1 cellular context compared by ENCODE assay signal in genomic region chr2:17309741-17310339, GRCh38.
TF ChIP-seq lines count a peak whose summit lies in the region.

No MANE protein-coding gene starts in this region.

TF ChIP-seq in HepG2, 621 proteins besides CTCF, POLR2A, EP300 and RAD21 (continued from another document and continues in another):
- TF ChIP-seq ZFP91 (CRISPR knock-in tag; IDR thresholded peaks at IDR 0.05; ENCODE audit: borderline replicate concordance) (no peak), ARID3A (IDR thresholded peaks at IDR 0.05; ENCODE audit: low read depth, low read length) (peak; percentile 66), ZNF512B (CRISPR knock-in tag; IDR thresholded peaks at IDR 0.05; ENCODE audit: borderline replicate concordance) (no peak), ZNF75D (CRISPR knock-in tag; IDR thresholded peaks at IDR 0.05; ENCODE audit: borderline replicate concordance) (no peak), SOX13 (IDR thresholded peaks at IDR 0.05) (no peak), SOX13 (CRISPR knock-in tag; conservative IDR thresholded peaks at IDR 0.05 in 1 of 2, IDR thresholded peaks at IDR 0.05 in 1 of 2) (peak in 1 of 2 experiments; percentile 35; a peak in 1 of 4 replicates), ZNF781 (CRISPR knock-in tag; IDR thresholded peaks at IDR 0.05; ENCODE audit: borderline replicate concordance, not compliant biosample characterization) (no peak), KMT2A (CRISPR knock-in tag; IDR thresholded peaks at IDR 0.05) (no peak), ZNF644 (CRISPR knock-in tag; IDR thresholded peaks at IDR 0.05; ENCODE audit: low read depth) (peak; percentile 42; the same call in 1 of the 2 replicates), NFYC (CRISPR knock-in tag; IDR thresholded peaks at IDR 0.05) (no peak), PBX3 (CRISPR knock-in tag; IDR thresholded peaks at IDR 0.05; ENCODE audit: borderline replicate concordance) (no peak), ZNF713 (CRISPR knock-in tag; IDR thresholded peaks at IDR 0.05) (no peak), ZNF274 (CRISPR knock-in tag; IDR thresholded peaks at IDR 0.05) (no peak), NCOA1 (CRISPR knock-in tag; IDR thresholded peaks at IDR 0.05) (no peak), ZBTB37 (CRISPR knock-in tag; IDR thresholded peaks at IDR 0.05) (no peak), ZNF841 (CRISPR knock-in tag; IDR thresholded peaks at IDR 0.05; ENCODE audit: borderline replicate concordance) (no peak), GATAD2A (CRISPR knock-in tag; IDR thresholded peaks at IDR 0.05) (peak; percentile 48), HNF4G (IDR thresholded peaks at IDR 0.05; ENCODE audit: borderline replicate concordance, low read depth, low read length) (peak; percentile 99), HNF4G (CRISPR knock-in tag; IDR thresholded peaks at IDR 0.05; ENCODE audit: borderline replicate concordance, low read depth) (peak; percentile 89), SIN3A (IDR thresholded peaks at IDR 0.05; ENCODE audit: borderline replicate concordance, low read depth, low read length) (no peak), GMEB1 (CRISPR knock-in tag; IDR thresholded peaks at IDR 0.05; ENCODE audit: borderline replicate concordance) (no peak), MEF2D (CRISPR knock-in tag; IDR thresholded peaks at IDR 0.05) (no peak), MAF1 (CRISPR knock-in tag; IDR thresholded peaks at IDR 0.05; ENCODE audit: borderline replicate concordance) (no peak), PHB2 (IDR thresholded peaks at IDR 0.05; ENCODE audit: partially characterized antibody) (no peak), ZFP36 (IDR thresholded peaks at IDR 0.05; ENCODE audit: borderline replicate concordance, low read depth, low read length, partially characterized antibody) (peak; percentile 24), KDM3A (CRISPR knock-in tag; IDR thresholded peaks at IDR 0.05; ENCODE audit: low read depth) (no peak), ZNF558 (CRISPR knock-in tag; IDR thresholded peaks at IDR 0.05; ENCODE audit: borderline replicate concordance) (no peak), ZMAT5 (CRISPR knock-in tag; IDR thresholded peaks at IDR 0.05; ENCODE audit: borderline replicate concordance, low read depth) (no peak), XRCC5 (optimal IDR thresholded peaks at IDR 0.05; ENCODE audit: low read length) (peak; percentile 64), NCOR1 (IDR thresholded peaks at IDR 0.05; ENCODE audit: borderline replicate concordance, low read length) (peak; percentile 72), NFAT5 (CRISPR knock-in tag; IDR thresholded peaks at IDR 0.05) (no peak), ATF4 (CRISPR knock-in tag; IDR thresholded peaks at IDR 0.05) (0 out of 4 replicates have a peak, but pooled peaks of 1 of the 2 experiments have one; percentile 13), YEATS2 (CRISPR knock-in tag; IDR thresholded peaks at IDR 0.05; ENCODE audit: borderline replicate concordance) (no peak), TBL1XR1 (IDR thresholded peaks at IDR 0.05; ENCODE audit: borderline replicate concordance, low read length, partially characterized antibody) (no peak), NKX3-1 (CRISPR knock-in tag; IDR thresholded peaks at IDR 0.05) (no peak), ZNF331 (CRISPR knock-in tag; IDR thresholded peaks at IDR 0.05) (0 out of 2 replicates have a peak, but pooled peaks have one; percentile 26), PRDM10 (CRISPR knock-in tag; IDR thresholded peaks at IDR 0.05; ENCODE audit: low read depth) (no peak)
